Comparison of ENCODE assay signal across 24 cellular contexts in the genomic region with DNA sequence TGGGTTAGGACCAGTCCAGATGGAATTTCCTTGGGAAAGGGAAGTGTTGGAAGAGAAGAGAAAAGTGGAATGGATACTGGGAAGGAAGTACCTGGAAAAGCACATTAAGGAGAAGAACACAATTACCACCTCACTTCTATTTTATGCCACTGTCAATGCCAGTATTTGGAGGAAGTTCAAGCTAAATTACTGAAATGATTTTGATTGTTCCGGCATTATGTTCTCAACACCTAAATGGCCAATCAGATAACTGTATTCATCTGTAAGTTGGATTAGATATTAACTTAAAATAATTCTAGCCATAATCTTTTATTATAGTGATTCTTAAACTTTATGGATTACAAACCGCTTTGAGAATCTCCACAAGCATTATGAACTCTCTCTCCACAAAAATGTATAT. TPM values are rescaled to one million over a fixed set of nuclear protein-coding genes. Genes with fewer than 3 reads are reported as not detected.
A peak's percentile ranks its signal among the peaks of the same experiment; 100 is the strongest.
DNase-seq lines count a peak whose midpoint lies in the region; ATAC-seq, FAIRE-seq and TF ChIP-seq lines count a peak whose summit lies in the region.
"Had no signal": no experiment of that assay in that cellular context is flagged by ENCODE, and none has a peak within 500 bp of the region (broad histone marks: within the 10 kb centered on the region; RNA-seq: fewer than 3 reads in every experiment).

No MANE protein-coding gene starts in this region.

- ATAC-seq in left colon, result peak; percentile 82
- no peak for ATAC-seq in left ventricle myocardium superior
- no peak for ATAC-seq in GM19463 (IDR thresholded peaks at IDR 0.05; ENCODE audit: unreplicated experiment)
- ATAC-seq: A549; CD8-positive, alpha-beta T cell had no signal

- H3K4me3 ChIP-seq in mucosa of rectum (ENCODE audit: low read length in 2 of 2), result peak overlapping the region in 1 of 2 donors; percentile 46
- no peak overlapping the region for H3K4me3 ChIP-seq in transverse colon
- H3K4me3 ChIP-seq: A549; BLaER1 treated with 17β-estradiol and CSF1 and Interleukin-3, amounts not matched to agents 10 nM and 100 nM had no signal

- intact Hi-C loops in left colon (cut with DNase I, micrococcal nuclease), result no loop called here
- intact Hi-C loops in transverse colon (cut with DNase I; ENCODE audit: low total_unique reads), result no loop called here
- intact Hi-C loops in left ventricle myocardium superior (cut with micrococcal nuclease), result no loop called here

- TF ChIP-seq POLR2A in transverse colon (IDR thresholded peaks at IDR 0.05), result no peak

- no peaks in the 10 kb centered on the region for H3K9me3 ChIP-seq in mucosa of rectum (ENCODE audit: control insufficient read depth in 2 of 2, low read length in 2 of 2)
- H3K9me3 ChIP-seq in transverse colon, result no peaks in the 10 kb centered on the region
- H3K9me3 ChIP-seq: A549; BLaER1 treated with 17β-estradiol and CSF1 and Interleukin-3, amounts not matched to agents 10 nM and 100 nM; Caco-2 had no signal

- TF ChIP-seq CTCF in transverse colon (IDR thresholded peaks at IDR 0.05), result no peak

- H3K4me1 ChIP-seq in mucosa of rectum (ENCODE audit: control insufficient read depth in 2 of 2, insufficient read depth in 2 of 2, low read length in 2 of 2), result peaks cover 7 to 11% of the 10 kb centered on the region in 2 donors
- peaks cover 0 to 18% (median 4%) of the 10 kb centered on the region in 4 donors for H3K4me1 ChIP-seq in transverse colon
- H3K4me1 ChIP-seq: A549, Caco-2 had no signal

- DNase-seq in left colon (no peak), transverse colon (no peak), left ventricle myocardium superior (no peak), NCI-H446 (lab: John Stamatoyannopoulos, UW) (no peak)
- DNase-seq: AML-193; Caco-2; Calu3; CD4-positive, alpha-beta T cell; CD8-positive, alpha-beta T cell; DMS79 treated with DMSO at 0.1 percent for 48 hours; GF-D8 had no signal

- H3K27me3 ChIP-seq in mucosa of rectum (ENCODE audit: control insufficient read depth in 2 of 2, insufficient read depth in 2 of 2, low read length in 2 of 2) (no peaks in the 10 kb centered on the region), transverse colon (no peaks in the 10 kb centered on the region)
- H3K27me3 ChIP-seq: BLaER1 treated with 17β-estradiol and CSF1 and Interleukin-3, amounts not matched to agents 10 nM and 100 nM had no signal

- no peak overlapping the region for H3K9ac ChIP-seq in mucosa of rectum (ENCODE audit: low read depth in 1 of 2, low read length in 2 of 2)
- H3K9ac ChIP-seq: BLaER1 treated with 17β-estradiol and CSF1 and Interleukin-3, amounts not matched to agents 10 nM and 100 nM had no signal

- TF ChIP-seq EP300 in transverse colon (IDR thresholded peaks at IDR 0.05; ENCODE audit: low read depth), result no peak

- peak overlapping the region; percentile 54 to 82 for H3K27ac ChIP-seq in mucosa of rectum (ENCODE audit: low read depth in 2 of 2, low read length in 2 of 2)
- peak overlapping the region; percentile 62 to 78 (median 68) for H3K27ac ChIP-seq in transverse colon
- H3K27ac ChIP-seq: 22Rv1; A549; BLaER1 treated with 17β-estradiol and CSF1 and Interleukin-3, amounts not matched to agents 10 nM and 100 nM; C4-2B had no signal

- peak; percentile 89 for FAIRE-seq in colon (lab: Jason Lieb, UNC)
- FAIRE-seq: A549, D721Med, G401.6, GM12891, GM19239 had no signal

- in situ Hi-C loops in transverse colon (cut with MboI; ENCODE audit: low pct_ligation_motif_present in 1 of 4, low pct_unique_long_range_greater_than_20kb in 1 of 4, low sequenced_read_pairs in 3 of 4), result no loop called here

- 43 to 55% methylated on average over 2 of the region's 2 CpGs for WGBS in transverse colon (ENCODE audit: low coverage in 1 of 2), 2 donors

- H3K36me3 ChIP-seq in mucosa of rectum (ENCODE audit: control insufficient read depth in 2 of 2, insufficient read depth in 2 of 2, low read length in 2 of 2), result no peaks in the 10 kb centered on the region
- no peaks in the 10 kb centered on the region for H3K36me3 ChIP-seq in transverse colon
- H3K36me3 ChIP-seq: BLaER1 treated with 17β-estradiol and CSF1 and Interleukin-3, amounts not matched to agents 10 nM and 100 nM had no signal

RNA-seq across cellular contexts. Expression of gene NPVF, which starts 7.3 kb away (rescaled TPM):
- total RNA-seq in left colon, result not detected
- not detected for total RNA-seq in transverse colon
- total RNA-seq in left ventricle myocardium superior, result not detected
- total RNA-seq: A172; B cell; Caco-2; Calu3; CD4-positive, alpha-beta T cell; CD8-positive, alpha-beta T cell had no signal
